ENCODE assay signal across 17 cellular contexts in the genomic region with DNA sequence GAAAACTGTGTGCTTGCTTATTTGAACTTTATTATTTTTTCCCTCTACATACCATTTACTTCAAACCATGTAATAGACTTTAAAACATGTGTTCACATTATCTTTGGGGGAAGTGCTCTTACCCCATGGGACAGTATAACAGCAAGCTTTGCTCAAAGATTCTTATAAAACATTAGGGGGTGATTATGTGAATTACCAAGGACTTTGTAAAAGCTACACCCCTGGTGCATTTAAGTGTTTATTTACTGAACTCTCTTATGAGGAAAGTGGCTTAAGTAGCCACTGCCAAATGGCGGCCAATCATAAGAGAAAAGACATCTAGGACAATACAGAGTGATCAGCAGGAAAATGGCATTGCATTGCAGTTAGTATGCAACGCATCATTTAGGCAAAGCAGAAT.
"Had no signal": no experiment of that assay in that cellular context is flagged by ENCODE, and none has a peak within 500 bp of the region (broad histone marks: within the 10 kb centered on the region; RNA-seq: fewer than 3 reads in every experiment).

No MANE protein-coding gene starts in this region.

- H3K27me3 ChIP-seq: heart right ventricle, spleen, tibial artery, upper lobe of left lung, vagina had no signal

- ATAC-seq: heart right ventricle; mucosa of descending colon; naive thymus-derived CD8-positive, alpha-beta T cell; sciatic nerve; stimulated activated memory B cell treated with anti-CD40 and anti-IgM and Interleukin-4, amounts not matched to agents 10 μg/mL and 1 μg/mL and 100 μg/mL, for 72 hours had no signal

- H3K36me3 ChIP-seq: heart right ventricle, spleen, tibial artery, upper lobe of left lung, vagina had no signal

- H3K27ac ChIP-seq: dorsolateral prefrontal cortex, heart right ventricle, spleen, tibial artery, upper lobe of left lung, vagina had no signal

- H3K9me3 ChIP-seq: heart right ventricle, mucosa of descending colon, spleen, tibial artery, upper lobe of left lung, vagina had no signal

- H3K4me1 ChIP-seq: spleen, tibial artery, upper lobe of left lung, vagina had no signal

- H3K4me3 ChIP-seq: dorsolateral prefrontal cortex, heart right ventricle, mucosa of descending colon, spleen, tibial artery, upper lobe of left lung, vagina had no signal

- DNase-seq: dorsolateral prefrontal cortex; effector CD8-positive, alpha-beta T cell; heart right ventricle; hypothalamus; kidney glomerular epithelial cell; mucosa of descending colon; naive thymus-derived CD8-positive, alpha-beta T cell; posterior cingulate gyrus; spleen; stimulated activated CD4-positive, alpha-beta T cell treated with anti-CD3 and anti-CD28 coated beads, Interleukin-15, amount 100 ng/mL, for 24 hours; stimulated activated CD4-positive, alpha-beta T cell treated with anti-CD3 and anti-CD28 coated beads, Interleukin-1b, Interleukin-23, amount 100 ng/mL, for 48 hours; stimulated activated CD4-positive, alpha-beta T cell treated with anti-CD3 and anti-CD28 coated beads, Interleukin-4, amount 100 ng/mL, for 24 hours; tibial artery; upper lobe of left lung had no signal
